Comparison of ENCODE assay signal across 8 cellular contexts in the genomic region with DNA sequence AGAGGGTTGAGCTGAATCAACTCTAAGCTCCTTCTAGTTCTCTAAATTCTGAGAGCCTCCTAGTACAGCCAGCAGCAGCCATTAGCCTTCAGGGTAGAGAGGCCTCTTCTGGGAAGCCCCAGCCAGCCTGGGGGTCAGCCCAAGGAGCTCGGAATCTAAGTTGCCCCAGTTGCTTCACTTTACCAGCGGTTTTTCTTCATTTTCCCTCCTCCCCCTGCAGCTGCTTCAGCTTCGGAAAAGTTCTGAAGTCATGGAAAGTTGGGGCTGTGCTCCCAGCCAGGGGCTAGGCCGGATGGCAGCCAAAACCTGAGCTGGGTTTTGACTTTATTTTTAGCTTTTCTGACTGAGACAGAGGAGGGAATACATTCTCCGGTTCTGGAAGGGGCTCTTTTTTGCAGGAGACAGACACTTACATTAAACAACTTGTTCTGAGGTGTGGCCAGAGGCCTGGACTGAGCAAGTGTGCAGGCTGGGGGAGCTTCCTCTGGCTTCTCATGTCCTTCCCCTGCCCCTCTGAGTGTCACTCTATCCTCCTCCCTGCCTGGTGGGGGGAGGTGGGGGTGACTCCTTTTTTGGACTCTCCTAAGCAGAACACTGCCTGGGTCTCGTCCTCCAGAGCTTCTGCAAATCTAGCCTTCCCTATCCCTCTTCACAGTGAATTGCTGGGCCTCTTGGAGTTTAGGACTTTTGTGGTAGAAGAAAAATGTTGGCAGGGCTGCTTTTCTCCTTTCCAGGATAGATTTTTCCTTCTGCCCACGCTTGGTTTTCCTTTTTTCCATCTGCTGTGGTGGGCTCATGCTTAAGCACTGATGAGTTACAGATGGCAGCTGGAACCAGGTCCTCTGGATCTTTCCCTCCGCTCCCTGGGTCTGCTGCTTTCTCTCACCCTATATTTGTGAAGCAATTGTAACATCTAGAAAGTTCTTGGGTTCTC. TPM values are rescaled to one million over a fixed set of nuclear protein-coding genes. Genes with fewer than 3 reads are reported as not detected.
A peak's percentile ranks its signal among the peaks of the same experiment; 100 is the strongest.
DNase-seq lines count a peak whose midpoint lies in the region; ATAC-seq and TF ChIP-seq lines count a peak whose summit lies in the region.

No MANE protein-coding gene starts in this region.

- TF ChIP-seq CTCF in foreskin fibroblast (IDR thresholded peaks at IDR 0.05; ENCODE audit: low read depth, low read length) (no peak), BE2C (IDR thresholded peaks at IDR 0.05; ENCODE audit: low read depth, low read length) (no peak)

- DNase-seq in ELF-1 (ENCODE audit: low read depth, low spot score), result peak; percentile 28
- DNase-seq in T-helper 17 cell, result no peak
- DNase-seq in foreskin fibroblast, result peak; percentile 47 to 80
- DNase-seq in renal cortical epithelial cell (ENCODE audit: low read depth), result peak; percentile 22
- DNase-seq in NCI-H2029 (lab: John Stamatoyannopoulos, UW), result no peak
- no peak for DNase-seq in BE2C
- no peak for DNase-seq in cerebellum (ENCODE audit: low spot score)

- H3K4me1 Mint-ChIP-seq in T-helper 17 cell, result peaks cover 56% of the 10 kb centered on the region

- peak overlapping the region; percentile 27 to 56 for H3K4me3 ChIP-seq in foreskin fibroblast (ENCODE audit: low read depth in 1 of 2, low read length in 2 of 2)
- H3K4me3 ChIP-seq in BE2C (ENCODE audit: low read depth, low read length), result no peak overlapping the region

- peak overlapping the region; percentile 83 for H3K4me3 Mint-ChIP-seq in T-helper 17 cell

- ATAC-seq in T-helper 17 cell, result no peak
- no peak for ATAC-seq in GM19351 (IDR thresholded peaks at IDR 0.05; ENCODE audit: unreplicated experiment)

- no peaks in the 10 kb centered on the region for H3K27me3 Mint-ChIP-seq in T-helper 17 cell

- H3K36me3 Mint-ChIP-seq in T-helper 17 cell (ENCODE audit: low read depth), result peaks cover 2% of the 10 kb centered on the region

- H3K9me3 ChIP-seq in T-helper 17 cell (ENCODE audit: control insufficient read depth, low read length, poor library complexity, severe bottlenecking), result no peaks in the 10 kb centered on the region
- H3K9me3 ChIP-seq in BE2C, result no peaks in the 10 kb centered on the region

- H3K27ac Mint-ChIP-seq in T-helper 17 cell, result peak overlapping the region; percentile 98

- peaks cover 47% of the 10 kb centered on the region for H3K4me1 ChIP-seq in BE2C

- peaks cover 30% of the 10 kb centered on the region for H3K36me3 ChIP-seq in BE2C

- H3K27me3 ChIP-seq in BE2C, result no peaks in the 10 kb centered on the region

RNA-seq across cellular contexts. Expression of a gene that starts 14.5 kb away (rescaled TPM):
- 1,000 to 10,000 TPM in 1 of 2 donors, 100 to 1,000 TPM in 1; 919 to 1,908 TPM for total RNA-seq in T-helper 17 cell
- 420 and 617 TPM in 2 replicates for total RNA-seq in renal cortical epithelial cell
- polyA plus RNA-seq in BE2C (2012; ENCODE audit: insufficient read depth, insufficient read length, low read depth), result 312 TPM
- total RNA-seq in cerebellum, result 26.9 TPM

RNA-seq across cellular contexts. Expression of a gene that starts 24.4 kb away (rescaled TPM):
- total RNA-seq in T-helper 17 cell, result 10 to 100 TPM; 21.7 to 58.1 TPM
- total RNA-seq in renal cortical epithelial cell, result 0.69 and 7.4 TPM in 2 replicates
- polyA plus RNA-seq in BE2C (2012; ENCODE audit: insufficient read depth, insufficient read length, low read depth), result 1.6 TPM
- total RNA-seq in cerebellum, result 12.3 TPM

RNA-seq across cellular contexts. Expression of a gene that starts 46.8 kb away (rescaled TPM):
- total RNA-seq in T-helper 17 cell, result not detected
- total RNA-seq in renal cortical epithelial cell, result 5.0 and 7.1 TPM in 2 replicates
- polyA plus RNA-seq in BE2C (2012; ENCODE audit: insufficient read depth, insufficient read length, low read depth), result 66.0 TPM
- 49.8 TPM for total RNA-seq in cerebellum

Comparison
In these comparisons a context has a peak if more than half of its experiments do, and no peak if none do; other contexts are left out.
1. DNase-seq: peak in ELF-1 (single experiment), foreskin fibroblast (2 of 2) and renal cortical epithelial cell (single experiment); none in T-helper 17 cell (0 of 3), NCI-H2029 (single experiment), BE2C (single experiment) and cerebellum (single experiment).
2. RNA of a gene that starts 14.5 kb away (total RNA-seq): 919 to 1,908 TPM in T-helper 17 cell and 420 to 617 TPM in renal cortical epithelial cell; 26.9 TPM in cerebellum (single experiment); every median in the first group is over 10 times any median in the second.